Comparison of ENCODE assay signal across 2 cellular contexts in the genomic region with DNA sequence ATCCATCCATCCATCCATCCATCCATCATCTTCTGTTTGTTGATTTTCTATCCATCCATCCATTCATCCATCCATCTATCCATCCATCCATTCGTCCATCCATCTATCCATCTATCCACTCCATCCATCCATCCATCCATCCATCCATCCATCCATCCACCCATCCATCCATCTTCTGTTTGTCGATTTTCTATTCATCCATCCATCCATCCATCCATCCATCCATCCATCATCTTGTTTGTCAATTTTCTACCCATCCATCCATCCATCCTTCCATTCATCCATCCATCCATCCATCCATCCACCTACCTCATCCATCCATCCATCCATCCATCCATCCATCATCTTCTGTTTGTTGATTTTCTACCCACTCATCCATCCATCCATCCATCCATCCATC.
TF ChIP-seq lines count a peak whose summit lies in the region.

No MANE protein-coding gene starts in this region.

TF ChIP-seq in HEK293, 187 proteins besides CTCF, POLR2A, EP300 and RAD21:
- TF ChIP-seq ZBTB17 (tag by site-specific recombination; IDR thresholded peaks at IDR 0.05) (peak; percentile 94), ZNF366 (tag by site-specific recombination; conservative IDR thresholded peaks at IDR 0.05) (peak; percentile 96)
TF ChIP-seq in HEK293: peak in this region for 2; not testable (repeated sequence) for 185.

TF ChIP-seq in GM12878, 131 proteins besides CTCF, POLR2A, EP300 and RAD21:
- TF ChIP-seq HDGF (IDR thresholded peaks at IDR 0.05): 0 out of 2 replicates have a peak, but pooled peaks have one; percentile 27
